Comparison of ENCODE assay signal across 1 cellular context in genomic region chr12:9098115-9098452, GRCh38.
TF ChIP-seq lines count a peak whose summit lies in the region.

No MANE protein-coding gene starts in this region.

TF ChIP-seq in HepG2, 621 proteins besides CTCF, POLR2A, EP300 and RAD21 (continued from another document):
- TF ChIP-seq ZNF687 (CRISPR knock-in tag; IDR thresholded peaks at IDR 0.05) (no peak), ZNF614 (CRISPR knock-in tag; IDR thresholded peaks at IDR 0.05; ENCODE audit: borderline replicate concordance) (no peak), RAD51 (IDR thresholded peaks at IDR 0.05; ENCODE audit: borderline replicate concordance) (no peak), JDP2 (CRISPR knock-in tag; IDR thresholded peaks at IDR 0.05; ENCODE audit: borderline replicate concordance) (no peak), ZNF468 (CRISPR knock-in tag; IDR thresholded peaks at IDR 0.05) (no peak), HMG20A (CRISPR knock-in tag; IDR thresholded peaks at IDR 0.05; ENCODE audit: borderline replicate concordance) (no peak), TFDP2 (CRISPR knock-in tag; IDR thresholded peaks at IDR 0.05) (no peak), POLR2AphosphoS5 (IDR thresholded peaks at IDR 0.05; ENCODE audit: low read depth, low read length) (peak; percentile 11; the same call in 1 of the 2 replicates), FOSL1 (CRISPR knock-in tag; IDR thresholded peaks at IDR 0.05; ENCODE audit: borderline replicate concordance) (no peak), ZNF501 (CRISPR knock-in tag; IDR thresholded peaks at IDR 0.05) (no peak)
